29 cellular contexts compared by ENCODE assay signal in genomic region chr15:63421433-63421832, GRCh38.
"Had no signal": no experiment of that assay in that cellular context is flagged by ENCODE, and none has a peak within 500 bp of the region (broad histone marks: within the 10 kb centered on the region; RNA-seq: fewer than 3 reads in every experiment).

No MANE protein-coding gene starts in this region.

- FAIRE-seq: urothelium cell line had no signal

- DNase-seq: stimulated activated CD4-positive, alpha-beta T cell treated with anti-CD3 and anti-CD28 coated beads, Interleukin-2, amount 100 ng/mL, for 48 hours; stimulated activated CD4-positive, alpha-beta T cell treated with anti-CD3 and anti-CD28 coated beads, Interleukin-4, amount 100 ng/mL, for 1 hour; stimulated activated CD4-positive, alpha-beta T cell treated with anti-CD3 and anti-CD28 coated beads, Interleukin-4, amount 100 ng/mL, for 24 hours; stimulated activated CD4-positive, alpha-beta T cell treated with anti-CD3 and anti-CD28 coated beads, Interleukin-4, amount 100 ng/mL, for 4 hours; stimulated activated CD8-positive, alpha-beta memory T cell treated with anti-CD3 and anti-CD28 coated beads, Interleukin-4, amount 100 ng/mL, for 48 hours; stimulated activated naive B cell treated with anti-CD40 and anti-IgM and Interleukin-4, amounts not matched to agents 10 μg/mL and 1 μg/mL and 100 μg/mL, for 72 hours; stimulated activated naive CD4-positive, alpha-beta T cell; stimulated activated naive CD4-positive, alpha-beta T cell treated with Interleukin-2 at 50 U/mL for 16 hours; stimulated activated naive CD8-positive, alpha-beta T cell treated with anti-CD3 and anti-CD28 coated beads, Interleukin-15, amount 100 ng/mL, for 72 hours; stimulated activated naive CD8-positive, alpha-beta T cell treated with anti-CD3 and anti-CD28 coated beads, Interleukin-15, Interleukin-2, amounts not matched to agents 100 U/mL and 50 U/mL, for 24 hours; stomach; substantia nigra; testis; thyroid gland; tibial artery; transverse colon; trophoblast cell; upper lobe of left lung; upper lobe of right lung; uterus had no signal

- H3K4me1 ChIP-seq: stomach, suprapubic skin, testis, thyroid gland, tibial artery, upper lobe of left lung, upper lobe of right lung, uterus, vagina had no signal

- H3K27ac Mint-ChIP-seq: stimulated activated effector memory CD8-positive, alpha-beta T cell treated with anti-CD3 and anti-CD28 coated beads, Interleukin-12 subunit alpha, Interleukin-12 subunit beta, amount 100 ng/mL, for 72 hours; stimulated activated memory B cell treated with anti-CD40 and anti-IgM and Interleukin-4, amounts not matched to agents 10 μg/mL and 1 μg/mL and 100 μg/mL, for 72 hours; stimulated activated naive CD8-positive, alpha-beta T cell treated with anti-CD3 and anti-CD28 coated beads, Interleukin-15, amount 100 ng/mL, for 72 hours; stimulated activated naive CD8-positive, alpha-beta T cell treated with anti-CD3 and anti-CD28 coated beads, Interleukin-15, Interleukin-2, amounts not matched to agents 100 ng/mL and 50 ng/mL, for 24 hours; type B pancreatic cell had no signal

- H3K36me3 Mint-ChIP-seq: stimulated activated effector memory CD8-positive, alpha-beta T cell treated with anti-CD3 and anti-CD28 coated beads, Interleukin-12 subunit alpha, Interleukin-12 subunit beta, amount 100 ng/mL, for 72 hours; stimulated activated memory B cell treated with anti-CD40 and anti-IgM and Interleukin-4, amounts not matched to agents 10 μg/mL and 1 μg/mL and 100 μg/mL, for 72 hours; stimulated activated naive B cell treated with anti-CD40 and anti-IgM and Interleukin-4, amounts not matched to agents 10 μg/mL and 1 μg/mL and 100 μg/mL, for 72 hours had no signal

- H3K9me3 ChIP-seq: suprapubic skin, testis, thyroid gland, tibial artery, transverse colon, upper lobe of left lung, upper lobe of right lung, uterus, vagina had no signal

- H3K4me1 Mint-ChIP-seq: stimulated activated effector memory CD8-positive, alpha-beta T cell treated with anti-CD3 and anti-CD28 coated beads, Interleukin-12 subunit alpha, Interleukin-12 subunit beta, amount 100 ng/mL, for 72 hours; stimulated activated naive B cell treated with anti-CD40 and anti-IgM and Interleukin-4, amounts not matched to agents 10 μg/mL and 1 μg/mL and 100 μg/mL, for 72 hours had no signal

- H3K4me3 Mint-ChIP-seq: stimulated activated effector memory CD8-positive, alpha-beta T cell treated with anti-CD3 and anti-CD28 coated beads, Interleukin-12 subunit alpha, Interleukin-12 subunit beta, amount 100 ng/mL, for 72 hours; stimulated activated memory B cell treated with anti-CD40 and anti-IgM and Interleukin-4, amounts not matched to agents 10 μg/mL and 1 μg/mL and 100 μg/mL, for 72 hours; stimulated activated naive B cell treated with anti-CD40 and anti-IgM and Interleukin-4, amounts not matched to agents 10 μg/mL and 1 μg/mL and 100 μg/mL, for 72 hours; stimulated activated naive CD8-positive, alpha-beta T cell treated with anti-CD3 and anti-CD28 coated beads, Interleukin-15, amount 100 ng/mL, for 72 hours; stimulated activated naive CD8-positive, alpha-beta T cell treated with anti-CD3 and anti-CD28 coated beads, Interleukin-15, Interleukin-2, amounts not matched to agents 100 ng/mL and 50 ng/mL, for 24 hours; type B pancreatic cell had no signal

- H3K27me3 ChIP-seq: stomach, suprapubic skin, testis, thyroid gland, tibial artery, tibial nerve, transverse colon, upper lobe of left lung, upper lobe of right lung, uterus, vagina had no signal

- H3K9me3 Mint-ChIP-seq: stimulated activated effector memory CD8-positive, alpha-beta T cell treated with anti-CD3 and anti-CD28 coated beads, Interleukin-12 subunit alpha, Interleukin-12 subunit beta, amount 100 ng/mL, for 72 hours; stimulated activated memory B cell treated with anti-CD40 and anti-IgM and Interleukin-4, amounts not matched to agents 10 μg/mL and 1 μg/mL and 100 μg/mL, for 72 hours; stimulated activated naive B cell treated with anti-CD40 and anti-IgM and Interleukin-4, amounts not matched to agents 10 μg/mL and 1 μg/mL and 100 μg/mL, for 72 hours; stimulated activated naive CD8-positive, alpha-beta T cell treated with anti-CD3 and anti-CD28 coated beads, Interleukin-15, Interleukin-2, amounts not matched to agents 100 ng/mL and 50 ng/mL, for 24 hours; type B pancreatic cell had no signal

- ATAC-seq: stimulated activated effector memory CD8-positive, alpha-beta T cell treated with anti-CD3 and anti-CD28 coated beads, Interleukin-12 subunit alpha, Interleukin-12 subunit beta, amount 100 ng/mL, for 72 hours; stimulated activated memory B cell treated with anti-CD40 and anti-IgM and Interleukin-4, amounts not matched to agents 10 μg/mL and 1 μg/mL and 100 μg/mL, for 72 hours; stimulated activated naive B cell treated with anti-CD40 and anti-IgM and Interleukin-4, amounts not matched to agents 10 μg/mL and 1 μg/mL and 100 μg/mL, for 72 hours; stimulated activated naive CD8-positive, alpha-beta T cell treated with anti-CD3 and anti-CD28 coated beads, Interleukin-15, amount 100 ng/mL, for 72 hours; stimulated activated naive CD8-positive, alpha-beta T cell treated with anti-CD3 and anti-CD28 coated beads, Interleukin-15, Interleukin-2, amounts not matched to agents 100 U/mL and 50 U/mL, for 24 hours; upper lobe of right lung had no signal

- H3K27me3 Mint-ChIP-seq: stimulated activated naive B cell treated with anti-CD40 and anti-IgM and Interleukin-4, amounts not matched to agents 10 μg/mL and 1 μg/mL and 100 μg/mL, for 72 hours; stimulated activated naive CD8-positive, alpha-beta T cell treated with anti-CD3 and anti-CD28 coated beads, Interleukin-15, amount 100 ng/mL, for 72 hours; stimulated activated naive CD8-positive, alpha-beta T cell treated with anti-CD3 and anti-CD28 coated beads, Interleukin-15, Interleukin-2, amounts not matched to agents 100 ng/mL and 50 ng/mL, for 24 hours had no signal

- H3K4me3 ChIP-seq: stomach, suprapubic skin, testis, thoracic aorta, thyroid gland, tibial artery, tibial nerve, transverse colon, upper lobe of left lung, upper lobe of right lung, uterus, vagina had no signal

- H3K27ac ChIP-seq: stomach, suprapubic skin, testis, thoracic aorta, thyroid gland, tibial artery, tibial nerve, transverse colon, upper lobe of left lung, upper lobe of right lung, uterus, vagina had no signal

- H3K36me3 ChIP-seq: stomach, suprapubic skin, thoracic aorta, thyroid gland, tibial artery, tibial nerve, transverse colon, upper lobe of left lung, upper lobe of right lung, uterus, vagina had no signal
